Comparison of ENCODE assay signal across 19 cellular contexts in genomic region chr3:100329800-100330489, GRCh38. TPM values are rescaled to one million over a fixed set of nuclear protein-coding genes. Genes with fewer than 3 reads are reported as not detected.
DNase-seq lines count a peak whose midpoint lies in the region; ATAC-seq and TF ChIP-seq lines count a peak whose summit lies in the region.
"Had no signal": no experiment of that assay in that cellular context is flagged by ENCODE, and none has a peak within 500 bp of the region (broad histone marks: within the 10 kb centered on the region; RNA-seq: fewer than 3 reads in every experiment).

No MANE protein-coding gene starts in this region.

- H3K27ac Mint-ChIP-seq in activated CD4-positive, alpha-beta T cell treated with anti-CD3 and anti-CD28 coated beads, Interleukin-2, amount 10 ng/mL, durations not matched to agents 7 days and 5 days: peak overlapping the region; percentile 62
- no peak overlapping the region for H3K27ac Mint-ChIP-seq in activated CD4-positive, alpha-beta T cell treated with anti-CD3 and anti-CD28 coated beads for 36 hours
- H3K27ac Mint-ChIP-seq: CD8-positive, alpha-beta T cell had no signal

- H3K4me1 ChIP-seq in prostate gland (replicated peaks) (no peaks in the 10 kb centered on the region), foreskin keratinocyte (no peaks in the 10 kb centered on the region)

- TF ChIP-seq CTCF in prostate gland (IDR thresholded peaks at IDR 0.05) (no peak), foreskin keratinocyte (conservative IDR thresholded peaks at IDR 0.05) (no peak)

- H3K4me3 Mint-ChIP-seq in activated CD4-positive, alpha-beta T cell treated with anti-CD3 and anti-CD28 coated beads, Interleukin-2, amount 10 ng/mL, durations not matched to agents 7 days and 5 days: no peak overlapping the region
- no peak overlapping the region for H3K4me3 Mint-ChIP-seq in activated CD4-positive, alpha-beta T cell treated with anti-CD3 and anti-CD28 coated beads for 36 hours
- H3K4me3 Mint-ChIP-seq: CD8-positive, alpha-beta T cell had no signal

- no peak for ATAC-seq in activated CD4-positive, alpha-beta T cell treated with anti-CD3 and anti-CD28 coated beads for 36 hours
- peak; percentile 64 for ATAC-seq in left lobe of liver
- no peak for ATAC-seq in foreskin keratinocyte
- ATAC-seq: CD8-positive, alpha-beta T cell had no signal

- no peak overlapping the region for H3K4me3 ChIP-seq in prostate gland
- H3K4me3 ChIP-seq: MG63, SJSA1 had no signal

- H3K27ac ChIP-seq in prostate gland: no peak overlapping the region
- no peak overlapping the region for H3K27ac ChIP-seq in foreskin keratinocyte
- H3K27ac ChIP-seq: SJSA1 had no signal

- no peaks in the 10 kb centered on the region for H3K9me3 ChIP-seq in prostate gland
- H3K9me3 ChIP-seq: MG63, SJSA1 had no signal

- H3K27me3 Mint-ChIP-seq in activated CD4-positive, alpha-beta T cell treated with anti-CD3 and anti-CD28 coated beads, Interleukin-2, amount 10 ng/mL, durations not matched to agents 7 days and 5 days: no peaks in the 10 kb centered on the region
- no peaks in the 10 kb centered on the region for H3K27me3 Mint-ChIP-seq in activated CD4-positive, alpha-beta T cell treated with anti-CD3 and anti-CD28 coated beads for 36 hours

- peaks cover 17% of the 10 kb centered on the region for H3K36me3 Mint-ChIP-seq in activated CD4-positive, alpha-beta T cell treated with anti-CD3 and anti-CD28 coated beads, Interleukin-2, amount 10 ng/mL, durations not matched to agents 7 days and 5 days (ENCODE audit: low read depth)
- H3K36me3 Mint-ChIP-seq in activated CD4-positive, alpha-beta T cell treated with anti-CD3 and anti-CD28 coated beads for 36 hours (ENCODE audit: low read depth): peaks cover 13% of the 10 kb centered on the region

- intact Hi-C loops in activated CD4-positive, alpha-beta T cell treated with anti-CD3 and anti-CD28 coated beads for 36 hours (cut with DNase I, micrococcal nuclease): loop anchor here in 1 of 2 experiments (5.0 to 10.0 kb wide), 2 partner anchors 262 to 1245 kb away; partner anchors contain the start of gene PCNP
- intact Hi-C loops in prostate gland (cut with DNase I): loop anchor here (10.0 kb wide), 1 partner anchor 75 kb away; the partner anchor contains the start of genes LNP1 and TOMM70

- H3K27me3 ChIP-seq in prostate gland (replicated peaks; ENCODE audit: insufficient read depth): no peaks in the 10 kb centered on the region
- no peaks in the 10 kb centered on the region for H3K27me3 ChIP-seq in foreskin keratinocyte
- H3K27me3 ChIP-seq: MG63, SJSA1 had no signal

- DNase-seq in NCI-H146 (lab: John Stamatoyannopoulos, UW) (peak; percentile 4), NCI-H146 treated with DMSO at 0.1 percent for 48 hours (lab: John Stamatoyannopoulos, UW; ENCODE audit: unreplicated experiment) (no peak), left lobe of liver (ENCODE audit: low spot score) (peak; percentile 62), prostate gland (ENCODE audit: low spot score) (peak; percentile 33), foreskin keratinocyte (no peak), SIG-M5 treated with dmso at 0.1 percent for 504 hours (lab: John Stamatoyannopoulos, UW; ENCODE audit: unreplicated experiment) (no peak)
- DNase-seq in activated CD4-positive, alpha-beta T cell treated with anti-CD3 and anti-CD28 coated beads, Interleukin-2, amount 10 ng/mL, durations not matched to agents 7 days and 5 days: no peak
- no peak for DNase-seq in activated CD4-positive, alpha-beta T cell treated with anti-CD3 and anti-CD28 coated beads for 36 hours
- DNase-seq: AML-193; C1 segment of cervical spinal cord; CD8-positive, alpha-beta T cell; DMS79 treated with DMSO at 0.1 percent for 48 hours; Kasumi-1; MG63; NCI-H187 treated with DMSO at 0.1 percent for 48 hours; NCI-H446 treated with DMSO at 0.1 percent for 48 hours; NCI-H748 treated with DMSO at 0.1 percent for 48 hours; OCI-M1 had no signal

- H3K9me3 Mint-ChIP-seq in activated CD4-positive, alpha-beta T cell treated with anti-CD3 and anti-CD28 coated beads, Interleukin-2, amount 10 ng/mL, durations not matched to agents 7 days and 5 days: peaks cover 8% of the 10 kb centered on the region
- no peaks in the 10 kb centered on the region for H3K9me3 Mint-ChIP-seq in activated CD4-positive, alpha-beta T cell treated with anti-CD3 and anti-CD28 coated beads for 36 hours (ENCODE audit: low read depth)
- H3K9me3 Mint-ChIP-seq: CD8-positive, alpha-beta T cell had no signal

- H3K4me1 Mint-ChIP-seq in activated CD4-positive, alpha-beta T cell treated with anti-CD3 and anti-CD28 coated beads, Interleukin-2, amount 10 ng/mL, durations not matched to agents 7 days and 5 days: peaks cover 10% of the 10 kb centered on the region
- peaks cover 7% of the 10 kb centered on the region for H3K4me1 Mint-ChIP-seq in activated CD4-positive, alpha-beta T cell treated with anti-CD3 and anti-CD28 coated beads for 36 hours

- POLR2A ChIA-PET in activated CD4-positive, alpha-beta T cell treated with anti-CD3 and anti-CD28 coated beads, Interleukin-2, amount 10 ng/mL, durations not matched to agents 7 days and 5 days (lab: Charles Lee): no interaction called here
- POLR2A ChIA-PET in activated CD4-positive, alpha-beta T cell treated with anti-CD3 and anti-CD28 coated beads for 36 hours (lab: Charles Lee): interaction anchor here (0.6 to 1.2 kb wide), 2 partner anchors 29 to 163 kb away, joined by 4 read pairs; partner anchors contain the start of gene TMEM45A

- CTCF ChIA-PET in activated CD4-positive, alpha-beta T cell treated with anti-CD3 and anti-CD28 coated beads, Interleukin-2, amount 10 ng/mL, durations not matched to agents 7 days and 5 days (lab: Charles Lee): interaction anchor here (0.6 to 1.6 kb wide), 4 partner anchors 9 to 143 kb away, joined by 3 to 5 read pairs (median 4); no protein-coding TSS in a partner anchor
- CTCF ChIA-PET in activated CD4-positive, alpha-beta T cell treated with anti-CD3 and anti-CD28 coated beads for 36 hours (lab: Charles Lee): interaction anchor here (0.6 to 1.5 kb wide), 2 partner anchors 13 to 58 kb away, joined by 3 to 5 read pairs; no protein-coding TSS in a partner anchor

- 61% methylated on average over 4 of the region's 4 CpGs for WGBS in prostate gland

- TF ChIP-seq POLR2A in prostate gland (IDR thresholded peaks at IDR 0.05): no peak

- H3K36me3 ChIP-seq in prostate gland: no peaks in the 10 kb centered on the region

RNA-seq across cellular contexts. Expression of gene NIT2, which starts 4.6 kb away (rescaled TPM):
- total RNA-seq in activated CD4-positive, alpha-beta T cell treated with anti-CD3 and anti-CD28 coated beads, Interleukin-2, amount 10 ng/mL, durations not matched to agents 7 days and 5 days: 10 to 100 TPM; 41.7 to 45.7 TPM
- total RNA-seq in activated CD4-positive, alpha-beta T cell treated with anti-CD3 and anti-CD28 coated beads for 36 hours: 10 to 100 TPM; 59.1 to 70.8 TPM
- total RNA-seq in left lobe of liver: 135 TPM
- total RNA-seq in prostate gland: 10 to 100 TPM; 21.4 to 32.4 TPM
- total RNA-seq in foreskin keratinocyte: 54.0 and 59.1 TPM in 2 replicates
- 71.3 and 73.7 TPM in 2 replicates for polyA plus RNA-seq in foreskin keratinocyte

Comparison
In these comparisons a context has a peak if more than half of its experiments do, and no peak if none do; other contexts are left out.
1. DNase-seq: peak in NCI-H146 (single experiment), left lobe of liver (single experiment) and prostate gland (single experiment); none in NCI-H146 treated with DMSO at 0.1 percent for 48 hours (single experiment), activated CD4-positive, alpha-beta T cell treated with anti-CD3 and anti-CD28 coated beads, Interleukin-2, amount 10 ng/mL, durations not matched to agents 7 days and 5 days (single experiment), activated CD4-positive, alpha-beta T cell treated with anti-CD3 and anti-CD28 coated beads for 36 hours (single experiment), foreskin keratinocyte (0 of 2) and SIG-M5 treated with dmso at 0.1 percent for 504 hours (single experiment).